In genomic region chr11:121512468-121513465, GRCh38 we compare ENCODE assay signal across 19 cellular contexts.
DNase-seq lines count a peak whose midpoint lies in the region; ATAC-seq and TF ChIP-seq lines count a peak whose summit lies in the region.
"Had no signal": no experiment of that assay in that cellular context is flagged by ENCODE, and none has a peak within 500 bp of the region (broad histone marks: within the 10 kb centered on the region; RNA-seq: fewer than 3 reads in every experiment).

No MANE protein-coding gene starts in this region.

- H3K9ac ChIP-seq in Loucy (ENCODE audit: low read depth, low read length, poor library complexity, severe bottlenecking) = no peak overlapping the region

- peaks cover 46% of the 10 kb centered on the region for H3K4me1 ChIP-seq in Loucy (ENCODE audit: insufficient read depth, low read length, poor library complexity, severe bottlenecking)
- H3K4me1 ChIP-seq: esophagus squamous epithelium, prostate gland, SJCRH30, testis had no signal

- H3K4me3 Mint-ChIP-seq in activated T-helper 1 cell treated with anti-CD3 and anti-CD28 coated beads, Interleukin-12 subunit alpha, Interleukin-12 subunit beta, Interleukin-2, Interleukin-4 antibody, amounts not matched to agents 30 ng/mL and 10 ng/mL and 1 ng/mL, durations not matched to agents 14 hours and 24 hours and 36 hours = no peak overlapping the region

- TF ChIP-seq CTCF in Loucy (conservative IDR thresholded peaks at IDR 0.05; ENCODE audit: low read length) = no peak

- peaks cover 88% of the 10 kb centered on the region for H3K36me3 ChIP-seq in Loucy (ENCODE audit: insufficient read depth, low read length)
- H3K36me3 ChIP-seq: SJCRH30 had no signal

- H2AFZ ChIP-seq in Loucy (ENCODE audit: low read length) = no peak overlapping the region

- intact Hi-C loops in activated T-helper 1 cell treated with anti-CD3 and anti-CD28 coated beads, Interleukin-12 subunit alpha, Interleukin-12 subunit beta, Interleukin-2, Interleukin-4 antibody, amounts not matched to agents 30 ng/mL and 10 ng/mL and 1 ng/mL, durations not matched to agents 14 hours and 24 hours and 36 hours (cut with micrococcal nuclease) = no loop called here

- H3K36me3 Mint-ChIP-seq in activated T-helper 1 cell treated with anti-CD3 and anti-CD28 coated beads, Interleukin-12 subunit alpha, Interleukin-12 subunit beta, Interleukin-2, Interleukin-4 antibody, amounts not matched to agents 30 ng/mL and 10 ng/mL and 1 ng/mL, durations not matched to agents 14 hours and 24 hours and 36 hours (ENCODE audit: low read depth) = peaks cover 51% of the 10 kb centered on the region

- peaks cover 18% of the 10 kb centered on the region; the same call in 1 of the 2 replicates for H3K79me2 ChIP-seq in Loucy (ENCODE audit: insufficient read depth, low read length)

- no peaks in the 10 kb centered on the region for H3K27me3 Mint-ChIP-seq in activated T-helper 1 cell treated with anti-CD3 and anti-CD28 coated beads, Interleukin-12 subunit alpha, Interleukin-12 subunit beta, Interleukin-2, Interleukin-4 antibody, amounts not matched to agents 30 ng/mL and 10 ng/mL and 1 ng/mL, durations not matched to agents 14 hours and 24 hours and 36 hours (ENCODE audit: insufficient read depth)

- peaks cover 6% of the 10 kb centered on the region; the same call in 1 of the 2 replicates for H3K9me3 ChIP-seq in Loucy (ENCODE audit: insufficient read depth, low read depth, low read length)
- H3K9me3 ChIP-seq: esophagus squamous epithelium, prostate gland, SJCRH30, testis had no signal

- no peak overlapping the region for H3K4me3 ChIP-seq in Loucy (ENCODE audit: low read length, poor library complexity, severe bottlenecking)
- H3K4me3 ChIP-seq: esophagus squamous epithelium, prostate gland, SJCRH30, testis had no signal

- H4K20me1 ChIP-seq in Loucy (ENCODE audit: insufficient read depth, low read length, poor library complexity, severe bottlenecking) = peaks cover 4% of the 10 kb centered on the region

- H3K27ac Mint-ChIP-seq in activated T-helper 1 cell treated with anti-CD3 and anti-CD28 coated beads, Interleukin-12 subunit alpha, Interleukin-12 subunit beta, Interleukin-2, Interleukin-4 antibody, amounts not matched to agents 30 ng/mL and 10 ng/mL and 1 ng/mL, durations not matched to agents 14 hours and 24 hours and 36 hours = no peak overlapping the region

- H3F3A ChIP-seq in Loucy (ENCODE audit: low read depth) = no peaks in the 10 kb centered on the region

- no peak for ATAC-seq in HG03108 (IDR thresholded peaks at IDR 0.05; ENCODE audit: unreplicated experiment)
- ATAC-seq: activated CD4-positive, CD25-positive, alpha-beta regulatory T cell treated with anti-CD3 and anti-CD28 coated beads, Interleukin-2, amount 50 U/mL, for 24 hours had no signal

- DNase-seq in DMS79 (lab: John Stamatoyannopoulos, UW) (peak; percentile 57), cerebellar cortex (ENCODE audit: low spot score) (peak; percentile 14), pons (ENCODE audit: low spot score) (peak; percentile 76), GM19238 (ENCODE audit: insufficient read length, low spot score) (no peak)
- no peak for DNase-seq in activated T-helper 1 cell treated with anti-CD3 and anti-CD28 coated beads, Interleukin-12 subunit alpha, Interleukin-12 subunit beta, Interleukin-2, Interleukin-4 antibody, amounts not matched to agents 30 ng/mL and 10 ng/mL and 1 ng/mL, durations not matched to agents 14 hours and 24 hours and 36 hours (ENCODE audit: low spot score)
- DNase-seq: AML-193; DMS53; effector CD4-positive, alpha-beta T cell; esophagus squamous epithelium; glutamatergic neuron; NCI-H146; SJCRH30; small intestine; stimulated activated CD4-positive, alpha-beta T cell treated with anti-CD3 and anti-CD28 coated beads, Interleukin-4, amount 100 ng/mL, for 24 hours; testis had no signal

- no peaks in the 10 kb centered on the region for H3K9me2 ChIP-seq in Loucy (replicated peaks; ENCODE audit: low read depth, low read length)

- H3K27me3 ChIP-seq in Loucy (ENCODE audit: insufficient read depth, low read length, poor library complexity, severe bottlenecking) = no peaks in the 10 kb centered on the region
- H3K27me3 ChIP-seq: esophagus squamous epithelium, SJCRH30, testis had no signal

- H3K4me2 ChIP-seq in Loucy (ENCODE audit: low read depth, low read length, poor library complexity, severe bottlenecking) = peak overlapping the region; percentile 11

- H3K9me3 Mint-ChIP-seq in activated T-helper 1 cell treated with anti-CD3 and anti-CD28 coated beads, Interleukin-12 subunit alpha, Interleukin-12 subunit beta, Interleukin-2, Interleukin-4 antibody, amounts not matched to agents 30 ng/mL and 10 ng/mL and 1 ng/mL, durations not matched to agents 14 hours and 24 hours and 36 hours = no peaks in the 10 kb centered on the region

- peaks cover 13% of the 10 kb centered on the region for H3K4me1 Mint-ChIP-seq in activated T-helper 1 cell treated with anti-CD3 and anti-CD28 coated beads, Interleukin-12 subunit alpha, Interleukin-12 subunit beta, Interleukin-2, Interleukin-4 antibody, amounts not matched to agents 30 ng/mL and 10 ng/mL and 1 ng/mL, durations not matched to agents 14 hours and 24 hours and 36 hours (ENCODE audit: low read depth)

Comparison
In these comparisons a context has a peak if more than half of its experiments do, and no peak if none do; other contexts are left out.
1. DNase-seq: peak in DMS79 (single experiment), cerebellar cortex (single experiment) and pons (single experiment); none in activated T-helper 1 cell treated with anti-CD3 and anti-CD28 coated beads, Interleukin-12 subunit alpha, Interleukin-12 subunit beta, Interleukin-2, Interleukin-4 antibody, amounts not matched to agents 30 ng/mL and 10 ng/mL and 1 ng/mL, durations not matched to agents 14 hours and 24 hours and 36 hours (single experiment) and GM19238 (single experiment).